12 cellular contexts compared by ENCODE assay signal in the genomic region with DNA sequence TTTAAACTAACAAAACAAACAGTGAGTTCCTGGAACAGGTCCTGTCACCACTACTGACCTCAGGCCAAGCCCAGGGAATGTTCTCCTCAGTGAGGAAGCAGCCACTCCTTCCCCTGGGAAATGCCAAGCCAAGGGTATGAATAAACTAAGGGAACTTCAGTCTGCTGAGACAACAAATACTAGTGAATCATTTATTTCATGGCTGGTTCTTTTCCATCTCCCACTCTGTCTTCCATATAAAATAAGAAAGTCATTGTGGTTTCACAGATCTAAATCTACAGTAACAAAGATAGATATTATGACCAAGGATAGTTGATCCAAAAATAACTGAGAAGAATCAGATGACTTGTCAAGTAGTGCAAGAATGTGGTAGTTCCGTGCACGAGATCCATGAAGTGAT.
A peak's percentile ranks its signal among the peaks of the same experiment; 100 is the strongest.
DNase-seq lines count a peak whose midpoint lies in the region; ATAC-seq and TF ChIP-seq lines count a peak whose summit lies in the region.
"Had no signal": no experiment of that assay in that cellular context is flagged by ENCODE, and none has a peak within 500 bp of the region (broad histone marks: within the 10 kb centered on the region; RNA-seq: fewer than 3 reads in every experiment).

No MANE protein-coding gene starts in this region.

- no peak overlapping the region for H3K4me3 Mint-ChIP-seq in stimulated activated memory B cell treated with anti-CD40 and anti-IgM and Interleukin-4, amounts not matched to agents 10 μg/mL and 1 μg/mL and 100 μg/mL, for 72 hours
- H3K4me3 Mint-ChIP-seq: activated T-cell treated with anti-CD3 and anti-CD28 coated beads, Interleukin-2, amount 50 U/mL, for 24 hours; IgD-negative memory B cell had no signal

- in situ Hi-C loops in astrocyte of the cerebellum (cut with HindIII; ENCODE audit: low sequenced_read_pairs): no loop called here
- in situ Hi-C loops in GM13977 (cut with MboI; ENCODE audit: low pct_unique_long_range_greater_than_20kb, low sequenced_read_pairs, unreplicated experiment): no loop called here

- peaks cover 17% of the 10 kb centered on the region for H3K27me3 Mint-ChIP-seq in stimulated activated memory B cell treated with anti-CD40 and anti-IgM and Interleukin-4, amounts not matched to agents 10 μg/mL and 1 μg/mL and 100 μg/mL, for 72 hours
- H3K27me3 Mint-ChIP-seq: activated T-cell treated with anti-CD3 and anti-CD28 coated beads, Interleukin-2, amount 50 U/mL, for 24 hours had no signal

- H3K27me3 ChIP-seq in upper lobe of left lung: no peaks in the 10 kb centered on the region

- TF ChIP-seq CTCF in astrocyte of the cerebellum (IDR thresholded peaks at IDR 0.05; ENCODE audit: low read depth, low read length, missing control alignments): no peak
- no peak for TF ChIP-seq CTCF in upper lobe of left lung (IDR thresholded peaks at IDR 0.05)
- no peak for TF ChIP-seq CTCF in GM13977 (IDR thresholded peaks at IDR 0.05; ENCODE audit: extremely low read depth, insufficient read depth, missing control alignments)

- H3K4me1 Mint-ChIP-seq in stimulated activated memory B cell treated with anti-CD40 and anti-IgM and Interleukin-4, amounts not matched to agents 10 μg/mL and 1 μg/mL and 100 μg/mL, for 72 hours: no peaks in the 10 kb centered on the region
- H3K4me1 Mint-ChIP-seq: IgD-negative memory B cell had no signal

- TF ChIP-seq EP300 in upper lobe of left lung (IDR thresholded peaks at IDR 0.05): peak in 1 of 4 donors; percentile 70

- no peaks in the 10 kb centered on the region for H3K36me3 ChIP-seq in upper lobe of left lung

- H3K27ac Mint-ChIP-seq in stimulated activated memory B cell treated with anti-CD40 and anti-IgM and Interleukin-4, amounts not matched to agents 10 μg/mL and 1 μg/mL and 100 μg/mL, for 72 hours: no peak overlapping the region
- H3K27ac Mint-ChIP-seq: activated T-cell treated with anti-CD3 and anti-CD28 coated beads, Interleukin-2, amount 50 U/mL, for 24 hours; IgD-negative memory B cell had no signal

- H3K9me3 ChIP-seq in upper lobe of left lung: no peaks in the 10 kb centered on the region

- peaks cover 0 to 6% (median 1%) of the 10 kb centered on the region in 4 donors for H3K4me1 ChIP-seq in upper lobe of left lung

- peaks cover 2% of the 10 kb centered on the region for H3K9me3 Mint-ChIP-seq in stimulated activated memory B cell treated with anti-CD40 and anti-IgM and Interleukin-4, amounts not matched to agents 10 μg/mL and 1 μg/mL and 100 μg/mL, for 72 hours
- H3K9me3 Mint-ChIP-seq: activated T-cell treated with anti-CD3 and anti-CD28 coated beads, Interleukin-2, amount 50 U/mL, for 24 hours had no signal

- TF ChIP-seq POLR2A in upper lobe of left lung (IDR thresholded peaks at IDR 0.05): no peak

- peak; percentile 60 to 75 for ATAC-seq in upper lobe of left lung (ENCODE audit: low FRiP score in 2 of 2)
- no peak for ATAC-seq in stimulated activated memory B cell treated with anti-CD40 and anti-IgM and Interleukin-4, amounts not matched to agents 10 μg/mL and 1 μg/mL and 100 μg/mL, for 72 hours

- H3K36me3 Mint-ChIP-seq in stimulated activated memory B cell treated with anti-CD40 and anti-IgM and Interleukin-4, amounts not matched to agents 10 μg/mL and 1 μg/mL and 100 μg/mL, for 72 hours: no peaks in the 10 kb centered on the region

- DNase-seq in HK-2 (ENCODE audit: unreplicated experiment): peak; percentile 32
- peak; percentile 93 for DNase-seq in astrocyte of the cerebellum (ENCODE audit: low read depth)
- DNase-seq in glomerular visceral epithelial cell (ENCODE audit: extremely low spot score): peak; percentile 53
- DNase-seq in upper lobe of left lung: peak in 1 of 2 donors; percentile 70
- DNase-seq in NCI-H2171 treated with DMSO at 0.1 percent for 48 hours (lab: John Stamatoyannopoulos, UW): no peak
- no peak for DNase-seq in SIG-M5 treated with dmso at 0.1 percent for 504 hours (lab: John Stamatoyannopoulos, UW; ENCODE audit: unreplicated experiment)
- DNase-seq in GM13977 (ENCODE audit: low spot score): no peak
- DNase-seq: activated T-cell treated with anti-CD3 and anti-CD28 coated beads, Interleukin-2, amount 50 U/mL, for 24 hours; DMS79 treated with DMSO at 0.1 percent for 48 hours; OCI-M1 had no signal

- peak overlapping the region in 2 of 4 donors; percentile 5 to 46 for H3K27ac ChIP-seq in upper lobe of left lung

- H3K4me3 ChIP-seq in astrocyte of the cerebellum (ENCODE audit: low read depth, low read length): no peak overlapping the region
- no peak overlapping the region for H3K4me3 ChIP-seq in upper lobe of left lung

- 43 to 50% methylated on average over 2 of the region's 2 CpGs for WGBS in upper lobe of left lung, 2 donors

Comparison
In these comparisons a context has a peak if more than half of its experiments do, and no peak if none do; other contexts are left out.
1. DNase-seq: peak in HK-2 (single experiment), astrocyte of the cerebellum (single experiment) and glomerular visceral epithelial cell (single experiment); none in NCI-H2171 treated with DMSO at 0.1 percent for 48 hours (single experiment), SIG-M5 treated with dmso at 0.1 percent for 504 hours (single experiment) and GM13977 (single experiment).